Comparison of ENCODE assay signal across 23 cellular contexts in genomic region chr6:166930354-166930891, GRCh38. TPM values are rescaled to one million over a fixed set of nuclear protein-coding genes. Genes with fewer than 3 reads are reported as not detected.
DNase-seq lines count a peak whose midpoint lies in the region; ATAC-seq, FAIRE-seq and TF ChIP-seq lines count a peak whose summit lies in the region.
"Had no signal": no experiment of that assay in that cellular context is flagged by ENCODE, and none has a peak within 500 bp of the region (broad histone marks: within the 10 kb centered on the region; RNA-seq: fewer than 3 reads in every experiment).

No MANE protein-coding gene starts in this region.

- peak overlapping the region in 2 of 8 donors; percentile 60 to 61 for H3K27ac ChIP-seq in spleen
- H3K27ac ChIP-seq: 22Rv1, RWPE1, SK-N-MC had no signal

- peak; percentile 17 for ATAC-seq in activated CD8-positive, alpha-beta T cell treated with anti-CD3 and anti-CD28 coated beads for 36 hours
- ATAC-seq in activated CD8-positive, alpha-beta T cell treated with anti-CD3 and anti-CD28 coated beads, Interleukin-2, amount 10 ng/mL, durations not matched to agents 7 days and 5 days: no peak
- ATAC-seq in HG03025 (IDR thresholded peaks at IDR 0.05; ENCODE audit: low FRiP score, unreplicated experiment): no peak

- CTCF ChIA-PET in activated CD8-positive, alpha-beta T cell treated with anti-CD3 and anti-CD28 coated beads for 36 hours (lab: Charles Lee): no interaction called here
- CTCF ChIA-PET in activated CD8-positive, alpha-beta T cell treated with anti-CD3 and anti-CD28 coated beads, Interleukin-2, amount 10 ng/mL, durations not matched to agents 7 days and 5 days (lab: Charles Lee): no interaction called here

- POLR2A ChIA-PET in activated CD8-positive, alpha-beta T cell treated with anti-CD3 and anti-CD28 coated beads for 36 hours (lab: Charles Lee): no interaction called here
- POLR2A ChIA-PET in activated CD8-positive, alpha-beta T cell treated with anti-CD3 and anti-CD28 coated beads, Interleukin-2, amount 10 ng/mL, durations not matched to agents 7 days and 5 days (lab: Charles Lee): no interaction called here

- H3K36me3 ChIP-seq in bronchial epithelial cell (ENCODE audit: control insufficient read depth, insufficient read depth, low read length): no peaks in the 10 kb centered on the region
- H3K36me3 ChIP-seq in spleen: peaks cover 0 to 100% (median 66%) of the 10 kb centered on the region in 6 donors

- no peaks in the 10 kb centered on the region for H3K27me3 Mint-ChIP-seq in activated CD8-positive, alpha-beta T cell treated with anti-CD3 and anti-CD28 coated beads for 36 hours
- H3K27me3 Mint-ChIP-seq in activated CD8-positive, alpha-beta T cell treated with anti-CD3 and anti-CD28 coated beads, Interleukin-2, amount 10 ng/mL, durations not matched to agents 7 days and 5 days (ENCODE audit: low read depth): no peaks in the 10 kb centered on the region
- H3K27me3 Mint-ChIP-seq: activated B cell treated with CpG ODN at 0.5 μM for 24 hours; activated naive CD4-positive, alpha-beta T cell treated with anti-CD3 and anti-CD28 coated beads, Interleukin-2, amount 10 ng/mL, durations not matched to agents 7 days and 5 days; central memory CD8-positive, alpha-beta T cell; progenitor cell of endocrine pancreas had no signal

- H3K9me3 Mint-ChIP-seq in activated CD8-positive, alpha-beta T cell treated with anti-CD3 and anti-CD28 coated beads for 36 hours: no peaks in the 10 kb centered on the region
- H3K9me3 Mint-ChIP-seq in activated CD8-positive, alpha-beta T cell treated with anti-CD3 and anti-CD28 coated beads, Interleukin-2, amount 10 ng/mL, durations not matched to agents 7 days and 5 days (ENCODE audit: insufficient read depth): no peaks in the 10 kb centered on the region
- H3K9me3 Mint-ChIP-seq: activated B cell treated with CpG ODN at 0.5 μM for 24 hours; activated naive CD4-positive, alpha-beta T cell treated with anti-CD3 and anti-CD28 coated beads, Interleukin-2, amount 10 ng/mL, durations not matched to agents 7 days and 5 days; central memory CD8-positive, alpha-beta T cell had no signal

- no peak for DNase-seq in activated CD8-positive, alpha-beta T cell treated with anti-CD3 and anti-CD28 coated beads for 36 hours
- DNase-seq in activated CD8-positive, alpha-beta T cell treated with anti-CD3 and anti-CD28 coated beads, Interleukin-2, amount 10 ng/mL, durations not matched to agents 7 days and 5 days: no peak
- DNase-seq in GM19239 (ENCODE audit: insufficient read length, low spot score): no peak
- DNase-seq in bronchial epithelial cell (ENCODE audit: low read depth): no peak
- DNase-seq in spleen: peak; percentile 48
- no peak for DNase-seq in stimulated activated CD4-positive, alpha-beta T cell treated with anti-CD3 and anti-CD28 coated beads, Interleukin-4, amount 100 ng/mL, for 24 hours
- no peak for DNase-seq in medulla oblongata (ENCODE audit: extremely low spot score)
- DNase-seq: activated B cell treated with CpG ODN at 0.5 μM for 24 hours; activated CD4-positive, alpha-beta T cell treated with anti-CD3 and anti-CD28 coated beads, Interleukin-2, amount 50 U/mL, for 4 hours; activated naive CD4-positive, alpha-beta T cell treated with anti-CD3 and anti-CD28 coated beads, Interleukin-2, amount 10 ng/mL, durations not matched to agents 7 days and 5 days; activated T-cell treated with anti-CD3 and anti-CD28 coated beads, Interleukin-2, amount 50 U/mL, for 1 hour; anterior cingulate cortex; dorsolateral prefrontal cortex; heart left ventricle; NCI-H1092 treated with DMSO at 0.1 percent for 48 hours; NCI-H1930; NCI-H2227 treated with DMSO at 0.1 percent for 48 hours had no signal

- 84 to 100% (median 99%) methylated on average over 4 of the region's 4 CpGs for WGBS in spleen, 5 donors

- no peak overlapping the region for H3K4me3 ChIP-seq in bronchial epithelial cell (ENCODE audit: low read depth, low read length)
- H3K4me3 ChIP-seq in spleen: no peak overlapping the region
- H3K4me3 ChIP-seq: dorsolateral prefrontal cortex, heart left ventricle, SK-N-MC had no signal

- TF ChIP-seq POLR2A in spleen (IDR thresholded peaks at IDR 0.05): no peak

- no peak overlapping the region for H3K27ac Mint-ChIP-seq in activated CD8-positive, alpha-beta T cell treated with anti-CD3 and anti-CD28 coated beads for 36 hours
- no peak overlapping the region for H3K27ac Mint-ChIP-seq in activated CD8-positive, alpha-beta T cell treated with anti-CD3 and anti-CD28 coated beads, Interleukin-2, amount 10 ng/mL, durations not matched to agents 7 days and 5 days
- H3K27ac Mint-ChIP-seq: activated naive CD4-positive, alpha-beta T cell treated with anti-CD3 and anti-CD28 coated beads, Interleukin-2, amount 10 ng/mL, durations not matched to agents 7 days and 5 days; progenitor cell of endocrine pancreas had no signal

- intact Hi-C loops in activated CD8-positive, alpha-beta T cell treated with anti-CD3 and anti-CD28 coated beads for 36 hours (cut with micrococcal nuclease): no loop called here
- intact Hi-C loops in spleen (cut with DNase I; ENCODE audit: low total_unique reads): no loop called here

- H3K27me3 ChIP-seq in bronchial epithelial cell (ENCODE audit: control insufficient read depth, insufficient read depth, low read length): no peaks in the 10 kb centered on the region
- H3K27me3 ChIP-seq in spleen (replicated peaks in 1 of 7): no peaks in the 10 kb centered on the region
- H3K27me3 ChIP-seq: dorsolateral prefrontal cortex, heart left ventricle had no signal

- FAIRE-seq in GM19239 (lab: Jason Lieb, UNC) (peak; percentile 40), bronchial epithelial cell (lab: Jason Lieb, UNC) (peak; percentile 100)

- H3K4me3 Mint-ChIP-seq in activated CD8-positive, alpha-beta T cell treated with anti-CD3 and anti-CD28 coated beads for 36 hours: no peak overlapping the region
- no peak overlapping the region for H3K4me3 Mint-ChIP-seq in activated CD8-positive, alpha-beta T cell treated with anti-CD3 and anti-CD28 coated beads, Interleukin-2, amount 10 ng/mL, durations not matched to agents 7 days and 5 days
- H3K4me3 Mint-ChIP-seq: activated naive CD4-positive, alpha-beta T cell treated with anti-CD3 and anti-CD28 coated beads, Interleukin-2, amount 10 ng/mL, durations not matched to agents 7 days and 5 days; central memory CD8-positive, alpha-beta T cell had no signal

- H3K4me1 Mint-ChIP-seq in activated CD8-positive, alpha-beta T cell treated with anti-CD3 and anti-CD28 coated beads for 36 hours (ENCODE audit: low read depth): peaks cover 19% of the 10 kb centered on the region
- H3K4me1 Mint-ChIP-seq in activated CD8-positive, alpha-beta T cell treated with anti-CD3 and anti-CD28 coated beads, Interleukin-2, amount 10 ng/mL, durations not matched to agents 7 days and 5 days (ENCODE audit: low read depth): no peaks in the 10 kb centered on the region

- H3K4me1 ChIP-seq in spleen: peaks cover 0 to 46% (median 21%) of the 10 kb centered on the region in 6 donors

- TF ChIP-seq CTCF in activated CD8-positive, alpha-beta T cell treated with anti-CD3 and anti-CD28 coated beads for 36 hours (IDR thresholded peaks at IDR 0.05): no peak
- TF ChIP-seq CTCF in bronchial epithelial cell (IDR thresholded peaks at IDR 0.05; ENCODE audit: insufficient read depth, low read length, severe bottlenecking): no peak
- no peak for TF ChIP-seq CTCF in spleen (IDR thresholded peaks at IDR 0.05 in 8 of 11, conservative IDR thresholded peaks at IDR 0.05 in 3 of 11)

- H3K9me3 ChIP-seq in spleen: no peaks in the 10 kb centered on the region
- H3K9me3 ChIP-seq: heart left ventricle had no signal

- peaks cover 16% of the 10 kb centered on the region for H3K36me3 Mint-ChIP-seq in activated CD8-positive, alpha-beta T cell treated with anti-CD3 and anti-CD28 coated beads for 36 hours (ENCODE audit: low read depth)
- H3K36me3 Mint-ChIP-seq in activated CD8-positive, alpha-beta T cell treated with anti-CD3 and anti-CD28 coated beads, Interleukin-2, amount 10 ng/mL, durations not matched to agents 7 days and 5 days (ENCODE audit: low read depth): peaks cover 26% of the 10 kb centered on the region

RNA-seq across cellular contexts. Expression of gene RNASET2, which starts 25.9 kb away (rescaled TPM):
- total RNA-seq in activated CD8-positive, alpha-beta T cell treated with anti-CD3 and anti-CD28 coated beads for 36 hours: 10 to 100 TPM; 69.2 to 70.2 TPM
- 10 to 100 TPM; 46.9 to 48.7 TPM for total RNA-seq in activated CD8-positive, alpha-beta T cell treated with anti-CD3 and anti-CD28 coated beads, Interleukin-2, amount 10 ng/mL, durations not matched to agents 7 days and 5 days
- total RNA-seq in bronchial epithelial cell (13.2 and 15.0 TPM in 2 replicates), spleen (100 to 1,000 TPM; 264 to 676 (median 373) TPM)
- polyA plus RNA-seq in spleen: 100 to 1,000 TPM; 242 to 392 (median 245) TPM
